In genomic region chr15:47944911-47945310, GRCh38 we compare ENCODE assay signal across 18 cellular contexts.
DNase-seq lines count a peak whose midpoint lies in the region; ATAC-seq, FAIRE-seq and TF ChIP-seq lines count a peak whose summit lies in the region.
"Had no signal": no experiment of that assay in that cellular context is flagged by ENCODE, and none has a peak within 500 bp of the region (broad histone marks: within the 10 kb centered on the region; RNA-seq: fewer than 3 reads in every experiment).

No MANE protein-coding gene starts in this region.

- H3K36me3 Mint-ChIP-seq in H9 (ENCODE audit: insufficient read depth in 1 of 3, low read depth in 3 of 3) (no peaks in the 10 kb centered on the region), neural crest cell (ENCODE audit: low read depth) (no peaks in the 10 kb centered on the region)
- H3K36me3 Mint-ChIP-seq: CD4-positive, CD25-positive, alpha-beta regulatory T cell had no signal

- ATAC-seq in GM12878 = peak; percentile 41; the same call in 1 of the 3 replicates
- no peak for ATAC-seq in SK-N-SH treated with all-trans-retinoic acid at 6 μM for 48 hours
- ATAC-seq: HCT116, Panc1, Right ventricle myocardium inferior had no signal

- no peak overlapping the region for H4K91ac ChIP-seq in H9 (ENCODE audit: insufficient read length, low read depth, low read length)

- no peak overlapping the region for H3K4me3 Mint-ChIP-seq in H9
- H3K4me3 Mint-ChIP-seq in neural crest cell = no peak overlapping the region
- H3K4me3 Mint-ChIP-seq: CD4-positive, CD25-positive, alpha-beta regulatory T cell had no signal

- FAIRE-seq in GM12878 (lab: Jason Lieb, UNC) = no peak

- H4K20me1 ChIP-seq in H9 (ENCODE audit: control insufficient read depth, insufficient read depth, insufficient read length) (no peaks in the 10 kb centered on the region), GM12878 (ENCODE audit: control insufficient read depth, insufficient read depth) (no peaks in the 10 kb centered on the region)

- H3K27ac ChIP-seq in H9 (ENCODE audit: insufficient read length, low read depth, low read length) = no peak overlapping the region
- no peak overlapping the region for H3K27ac ChIP-seq in GM12878 (ENCODE audit: control insufficient read depth, insufficient read depth)
- no peak overlapping the region for H3K27ac ChIP-seq in esophagus squamous epithelium
- H3K27ac ChIP-seq: GM23248, SK-N-MC had no signal

- RAD21 ChIA-PET in GM12878 (lab: Charles Lee; ENCODE audit: unreplicated experiment) = no interaction called here

- in situ Hi-C loops in GM12878 (cut with MboI) = no loop called here

- no peak overlapping the region for H2BK20ac ChIP-seq in H9 (ENCODE audit: low read depth, low read length, poor library complexity, severe bottlenecking)

- no peak overlapping the region for H2BK120ac ChIP-seq in H9 (ENCODE audit: low read depth, low read length, poor library complexity, severe bottlenecking)

- TF ChIP-seq RAD21 in GM12878 (IDR thresholded peaks at IDR 0.05; ENCODE audit: insufficient read depth, low read depth, low read length) = no peak

- DNase-seq in ELR (ENCODE audit: low read depth) (peak; percentile 4), H9 (no peak), GM12878 (ENCODE audit: low read depth, low spot score) (no peak), neural crest cell (ENCODE audit: low read depth, low spot score) (no peak), NCI-H2081 treated with DMSO at 0.1 percent for 48 hours (lab: John Stamatoyannopoulos, UW) (no peak), esophagus squamous epithelium (lab: John Stamatoyannopoulos, UW) (no peak)
- DNase-seq: Calu3; CD4-positive, CD25-positive, alpha-beta regulatory T cell; GM23248; NCI-H1417 treated with DMSO at 0.1 percent for 48 hours; NCI-H1930; NCI-H2171; NCI-H774 had no signal

- H2BK5ac ChIP-seq in H9 (ENCODE audit: insufficient read length, low read length) = no peak overlapping the region

- H3K18ac ChIP-seq in H9 (ENCODE audit: insufficient read length, low read depth, low read length) = no peak overlapping the region

- no peak overlapping the region for H2BK12ac ChIP-seq in H9 (ENCODE audit: insufficient read length, low read depth, low read length)

- peaks cover 0 to 4% of the 10 kb centered on the region in 2 experiments; a peak in 1 of 5 replicates for H3K9me3 Mint-ChIP-seq in H9
- no peaks in the 10 kb centered on the region for H3K9me3 Mint-ChIP-seq in neural crest cell

- no peak overlapping the region for H4K8ac ChIP-seq in H9 (replicated peaks; ENCODE audit: insufficient read length, low read depth, low read length)

- H4K5ac ChIP-seq in H9 (ENCODE audit: insufficient read length, low read depth, low read length) = no peak overlapping the region

- TF ChIP-seq EP300 in GM12878 (IDR thresholded peaks at IDR 0.05; ENCODE audit: borderline replicate concordance in 1 of 2, control insufficient read depth in 1 of 2, low read depth in 2 of 2, low read length in 2 of 2) = no peak

- H3K27me3 Mint-ChIP-seq in H9 (ENCODE audit: low read depth) = no peaks in the 10 kb centered on the region; the same call in 1 of the 2 replicates
- no peaks in the 10 kb centered on the region for H3K27me3 Mint-ChIP-seq in neural crest cell (ENCODE audit: low read depth)
- H3K27me3 Mint-ChIP-seq: CD4-positive, CD25-positive, alpha-beta regulatory T cell had no signal

- no TSS peak for BruUV-seq in GM12878 (replicated peaks; lab: Mats Ljungman, UMichigan)

- H3K4me1 ChIP-seq in H9 (ENCODE audit: insufficient read depth, low read length) (no peaks in the 10 kb centered on the region; the same call in 1 of the 2 replicates), GM12878 (ENCODE audit: control insufficient read depth, insufficient read depth, low read length) (no peaks in the 10 kb centered on the region), esophagus squamous epithelium (no peaks in the 10 kb centered on the region)

- H3K4ac ChIP-seq in H9 (ENCODE audit: low read depth, low read length) = no peak overlapping the region

- intact Hi-C loops in GM12878 (cut with micrococcal nuclease; ENCODE audit: unreplicated experiment) (no loop called here), esophagus squamous epithelium (cut with DNase I) (no loop called here)

- WGBS in H9 (ENCODE audit: extremely low coverage, insufficient read length, low lambda C conversion rate) = no CpG with 5 or more reads among the region's 1 CpG
- 0% methylated on average over 1 of the region's 1 CpG for WGBS in GM12878 (ENCODE audit: insufficient coverage, insufficient replicate concordance, low lambda C conversion rate, missing lambda C conversion rate)
- 27 to 42% methylated on average over 1 of the region's 1 CpG for WGBS in esophagus squamous epithelium, 2 donors

- H3K4me2 ChIP-seq in H9 (ENCODE audit: insufficient read depth, insufficient read length, low read length) (no peak overlapping the region), GM12878 (ENCODE audit: control insufficient read depth, insufficient read depth) (no peak overlapping the region)

- H3K27me3 ChIP-seq in H9 (ENCODE audit: insufficient read depth, low read length) (no peaks in the 10 kb centered on the region), GM12878 (replicated peaks in 1 of 2; ENCODE audit: control insufficient read depth in 2 of 2, insufficient read depth in 2 of 2, low read length in 1 of 2) (no peaks in the 10 kb centered on the region), esophagus squamous epithelium (peaks cover 0 to 14% (median 0%) of the 10 kb centered on the region in 4 donors)

- no peaks in the 10 kb centered on the region for H3K9me3 ChIP-seq in H9 (ENCODE audit: control insufficient read depth, low read depth, low read length)
- H3K9me3 ChIP-seq in GM12878 (replicated peaks; ENCODE audit: control insufficient read depth, insufficient read depth, low read length) = no peaks in the 10 kb centered on the region
- H3K9me3 ChIP-seq in esophagus squamous epithelium = no peaks in the 10 kb centered on the region

- TF ChIP-seq CTCF in H9 (conservative IDR thresholded peaks at IDR 0.05) = peak; percentile 34; the same call in 1 of the 3 replicates
- TF ChIP-seq CTCF in GM12878 (IDR thresholded peaks at IDR 0.05 in 2 of 3, conservative IDR thresholded peaks at IDR 0.05 in 1 of 3; ENCODE audit: control insufficient read depth in 2 of 3, extremely low read depth in 1 of 3, insufficient read depth in 1 of 3, low read depth in 3 of 3, low read length in 3 of 3) = no peak
- peak; percentile 23 for TF ChIP-seq CTCF in neural crest cell (conservative IDR thresholded peaks at IDR 0.05)
- TF ChIP-seq CTCF in esophagus squamous epithelium (IDR thresholded peaks at IDR 0.05) = peak in 1 of 6 experiments; percentile 25

- SMC1A ChIA-PET in GM12878 (lab: Charles Lee; ENCODE audit: uncharacterized antibody, unreplicated experiment) = interaction anchor here (1.3 kb wide), 1 partner anchor 14 kb away, joined by 4 read pairs; no protein-coding TSS in a partner anchor

- no peaks in the 10 kb centered on the region for H3K36me3 ChIP-seq in GM12878 (ENCODE audit: control insufficient read depth in 2 of 2, insufficient read depth in 2 of 2, low read length in 1 of 2)
- H3K36me3 ChIP-seq in esophagus squamous epithelium = no peaks in the 10 kb centered on the region

- CTCF ChIA-PET in GM12878 (lab: Yijun Ruan, JAX) = interaction anchor here (2.4 kb wide), 1 partner anchor 43 kb away, joined by 6 read pairs; no protein-coding TSS in a partner anchor

- no peaks in the 10 kb centered on the region for H3K23me2 ChIP-seq in H9 (ENCODE audit: insufficient read length, low read depth, low read length, poor library complexity, severe bottlenecking)

- POLR2A ChIA-PET in GM12878 (lab: Charles Lee) = no interaction called here

- no peak overlapping the region for H3K4me3 ChIP-seq in GM12878
- H3K4me3 ChIP-seq in esophagus squamous epithelium = no peak overlapping the region
- H3K4me3 ChIP-seq: GM23248, SK-N-MC had no signal

- H3K9ac ChIP-seq in H9 (ENCODE audit: extremely low read depth, insufficient read length, low read length) (no peak overlapping the region), GM12878 (ENCODE audit: control insufficient read depth, insufficient read depth, low read length) (no peak overlapping the region)
- H3K9ac ChIP-seq: GM23248 had no signal

- H3K56ac ChIP-seq in H9 (ENCODE audit: insufficient read length, low read depth, low read length) = no peak overlapping the region

- H2BK15ac ChIP-seq in H9 (ENCODE audit: low read depth, low read length) = no peak overlapping the region

- no peak overlapping the region for H3K14ac ChIP-seq in H9 (ENCODE audit: insufficient read depth, low read length)

- H3K23ac ChIP-seq in H9 (ENCODE audit: insufficient read length, low read depth, low read length) = no peak overlapping the region

- H3K79me2 ChIP-seq in H9 (ENCODE audit: insufficient read depth, low read length) (no peaks in the 10 kb centered on the region), GM12878 (ENCODE audit: control insufficient read depth, insufficient read depth, low read length) (no peaks in the 10 kb centered on the region)

- H3K27ac Mint-ChIP-seq in H9 = no peak overlapping the region
- no peak overlapping the region for H3K27ac Mint-ChIP-seq in neural crest cell (ENCODE audit: unreplicated experiment)
- H3K27ac Mint-ChIP-seq: CD4-positive, CD25-positive, alpha-beta regulatory T cell had no signal

- no peak for TF ChIP-seq POLR2A in GM12878 (IDR thresholded peaks at IDR 0.05; ENCODE audit: low read depth, low read length)
- TF ChIP-seq POLR2A in esophagus squamous epithelium (IDR thresholded peaks at IDR 0.05) = no peak

- peaks cover 9 to 12% of the 10 kb centered on the region in 2 experiments for H3K4me1 Mint-ChIP-seq in H9
- no peaks in the 10 kb centered on the region for H3K4me1 Mint-ChIP-seq in neural crest cell
- H3K4me1 Mint-ChIP-seq: CD4-positive, CD25-positive, alpha-beta regulatory T cell had no signal

- no peak overlapping the region for H3T11ph ChIP-seq in H9 (ENCODE audit: low read length)

- H3K79me1 ChIP-seq in H9 (ENCODE audit: insufficient read depth, low read depth, low read length, poor library complexity, severe bottlenecking) = no peaks in the 10 kb centered on the region

- no peak overlapping the region for H2AK5ac ChIP-seq in H9 (ENCODE audit: insufficient read length, low read length)

- H2AFZ ChIP-seq in H9 (ENCODE audit: low read length) (no peak overlapping the region), GM12878 (ENCODE audit: control insufficient read depth, low read depth, low read length) (no peak overlapping the region)
- H2AFZ ChIP-seq: GM23248 had no signal

TF ChIP-seq in GM12878, 131 proteins besides CTCF, POLR2A, EP300 and RAD21 (continues in another document):
- TF ChIP-seq RB1 (IDR thresholded peaks at IDR 0.05; ENCODE audit: borderline replicate concordance) (no peak), HDGF (IDR thresholded peaks at IDR 0.05) (no peak), TARDBP (IDR thresholded peaks at IDR 0.05; ENCODE audit: borderline replicate concordance) (no peak), GATAD2B (conservative IDR thresholded peaks at IDR 0.05; ENCODE audit: low read depth) (no peak), MTA2 (IDR thresholded peaks at IDR 0.05; ENCODE audit: low read depth) (no peak)

Comparison
In these comparisons a context has a peak if more than half of its experiments do, and no peak if none do; other contexts are left out.
1. CTCF ChIP-seq: peak in H9 (single experiment) and neural crest cell (single experiment); none in GM12878 (0 of 3).